11 cellular contexts compared by ENCODE assay signal in the genomic region with DNA sequence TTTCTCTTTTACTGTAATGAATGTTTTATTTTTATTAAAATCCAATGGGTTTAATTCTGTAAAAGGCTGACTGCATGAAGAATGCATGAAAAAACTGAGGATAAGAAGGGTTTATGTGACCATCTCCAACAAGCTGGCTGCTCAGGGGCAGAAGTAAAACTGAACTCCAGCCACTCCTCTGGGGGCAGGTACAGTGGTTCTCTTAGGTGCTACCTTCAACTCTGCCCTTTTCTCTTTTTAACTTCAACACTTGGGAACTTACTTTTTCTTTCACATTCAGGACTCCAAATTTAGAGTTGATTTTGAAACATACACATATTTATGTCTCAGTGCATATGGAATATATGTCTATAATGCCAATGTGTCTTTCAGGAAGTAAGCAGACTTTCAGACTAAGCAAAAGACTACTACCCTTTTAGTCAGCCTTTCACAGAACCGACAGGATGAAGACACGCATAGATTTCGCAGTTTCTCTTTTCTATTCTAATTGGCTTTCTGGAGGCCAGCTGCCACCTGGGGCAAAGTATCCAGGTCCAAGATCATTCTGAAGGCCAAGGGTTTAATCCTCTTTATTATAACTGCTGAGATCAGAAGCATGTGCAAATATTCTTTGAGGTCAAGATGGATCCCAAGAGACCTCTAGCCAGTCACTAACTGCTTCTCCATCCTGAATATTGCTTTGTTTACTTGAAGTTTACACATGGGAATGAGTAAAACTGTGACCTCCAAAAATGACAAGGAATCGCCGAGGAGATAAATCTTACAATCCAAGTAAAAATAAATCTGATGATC. TPM values are rescaled to one million over a fixed set of nuclear protein-coding genes. Genes with fewer than 3 reads are reported as not detected.
A peak's percentile ranks its signal among the peaks of the same experiment; 100 is the strongest.
DNase-seq lines count a peak whose midpoint lies in the region; ATAC-seq, FAIRE-seq and TF ChIP-seq lines count a peak whose summit lies in the region.
"Had no signal": no experiment of that assay in that cellular context is flagged by ENCODE, and none has a peak within 500 bp of the region (broad histone marks: within the 10 kb centered on the region; RNA-seq: fewer than 3 reads in every experiment).

No MANE protein-coding gene starts in this region.

- H3K4me1 ChIP-seq in GM12878 (ENCODE audit: control insufficient read depth, insufficient read depth, low read length), result peaks cover 16% of the 10 kb centered on the region

- RAD21 ChIA-PET in GM12878 (lab: Charles Lee; ENCODE audit: unreplicated experiment), result no interaction called here

- no peak for TF ChIP-seq POLR2A in GM12878 (IDR thresholded peaks at IDR 0.05; ENCODE audit: low read depth, low read length)

- no peaks in the 10 kb centered on the region for H3K36me3 ChIP-seq in GM12878 (ENCODE audit: control insufficient read depth in 2 of 2, insufficient read depth in 2 of 2, low read length in 1 of 2)

- CTCF ChIA-PET in GM12878 (lab: Yijun Ruan, JAX), result interaction anchor here (0.6 kb wide), 2 partner anchors 421 to 849 kb away, joined by 3 to 4 read pairs; no protein-coding TSS in a partner anchor

- WGBS in GM12878 (ENCODE audit: insufficient coverage, insufficient replicate concordance, low lambda C conversion rate, missing lambda C conversion rate), result 18% methylated on average over 5 of the region's 5 CpGs

- no peak overlapping the region for H3K4me3 ChIP-seq in GM12878

- no peak overlapping the region for H3K9ac ChIP-seq in GM12878 (ENCODE audit: control insufficient read depth, insufficient read depth, low read length)

- SMC1A ChIA-PET in GM12878 (lab: Charles Lee; ENCODE audit: uncharacterized antibody, unreplicated experiment), result interaction anchor here (0.6 to 0.7 kb wide), 2 partner anchors 10 to 216 kb away, joined by 3 to 4 read pairs; no protein-coding TSS in a partner anchor

- peak overlapping the region; percentile 49 for H2AFZ ChIP-seq in GM12878 (ENCODE audit: control insufficient read depth, low read depth, low read length)

- no peaks in the 10 kb centered on the region; the same call in 2 of the 3 replicates for H3K9me3 ChIP-seq in GM12878 (replicated peaks; ENCODE audit: control insufficient read depth, insufficient read depth, low read length)

- intact Hi-C loops in GM12878 (cut with micrococcal nuclease; ENCODE audit: unreplicated experiment), result no loop called here

- FAIRE-seq in GM18507 (lab: Jason Lieb, UNC), result peak; percentile 65
- peak; percentile 88 for FAIRE-seq in GM12878 (lab: Jason Lieb, UNC)

- peak overlapping the region; percentile 46; the same call in 1 of the 2 replicates for H3K4me2 ChIP-seq in GM12878 (ENCODE audit: control insufficient read depth, insufficient read depth)

- H3K27me3 ChIP-seq in GM12878 (replicated peaks in 1 of 2; ENCODE audit: control insufficient read depth in 2 of 2, insufficient read depth in 2 of 2, low read length in 1 of 2), result no peaks in the 10 kb centered on the region

- in situ Hi-C loops in GM12878 (cut with MboI), result no loop called here

- BruUV-seq in GM12878 (replicated peaks; lab: Mats Ljungman, UMichigan), result no TSS peak

- DNase-seq in GM18507 (ENCODE audit: extremely low spot score, insufficient read length, low read depth), result no peak
- no peak for DNase-seq in GM12878 (ENCODE audit: low read depth, low spot score)
- DNase-seq in activated CD4-positive, alpha-beta T cell treated with anti-CD3 and anti-CD28 coated beads for 1 hour, result no peak
- no peak for DNase-seq in NCI-H226
- DNase-seq in RPMI8226, result no peak
- DNase-seq: CD4-positive, CD25-positive, alpha-beta regulatory T cell; NCI-H1417 treated with DMSO at 0.1 percent for 48 hours had no signal

- no peak for TF ChIP-seq CTCF in GM12878 (IDR thresholded peaks at IDR 0.05 in 2 of 3, conservative IDR thresholded peaks at IDR 0.05 in 1 of 3; ENCODE audit: control insufficient read depth in 2 of 3, extremely low read depth in 1 of 3, insufficient read depth in 1 of 3, low read depth in 3 of 3, low read length in 3 of 3)

- H3K79me2 ChIP-seq in GM12878 (ENCODE audit: control insufficient read depth, insufficient read depth, low read length), result no peaks in the 10 kb centered on the region

- ATAC-seq in GM21360 (IDR thresholded peaks at IDR 0.05; ENCODE audit: unreplicated experiment) (peak; percentile 70), HG03039 (IDR thresholded peaks at IDR 0.05; ENCODE audit: unreplicated experiment) (peak; percentile 77), GM12878 (peak; percentile 64), HG03139 (IDR thresholded peaks at IDR 0.05; ENCODE audit: unreplicated experiment) (no peak)
- ATAC-seq: Panc1 had no signal

- POLR2A ChIA-PET in GM12878 (lab: Charles Lee), result no interaction called here

- TF ChIP-seq RAD21 in GM12878 (IDR thresholded peaks at IDR 0.05; ENCODE audit: insufficient read depth, low read depth, low read length), result no peak

- TF ChIP-seq EP300 in GM12878 (IDR thresholded peaks at IDR 0.05; ENCODE audit: borderline replicate concordance in 1 of 2, control insufficient read depth in 1 of 2, low read depth in 2 of 2, low read length in 2 of 2), result no peak

- H3K27ac ChIP-seq in GM12878 (ENCODE audit: control insufficient read depth, insufficient read depth), result no peak overlapping the region

- H4K20me1 ChIP-seq in GM12878 (ENCODE audit: control insufficient read depth, insufficient read depth), result no peaks in the 10 kb centered on the region

TF ChIP-seq in GM12878, 131 proteins besides CTCF, POLR2A, EP300 and RAD21:
- TF ChIP-seq CBFB (IDR thresholded peaks at IDR 0.05; ENCODE audit: low read depth) (no peak), RAD51 (IDR thresholded peaks at IDR 0.05) (no peak), MTA3 (IDR thresholded peaks at IDR 0.05; ENCODE audit: borderline replicate concordance, low read length) (no peak), ETV6 (conservative IDR thresholded peaks at IDR 0.05 in 1 of 2, IDR thresholded peaks at IDR 0.05 in 1 of 2; ENCODE audit: borderline replicate concordance in 1 of 2, low read depth in 1 of 2) (no peak), GATAD2B (conservative IDR thresholded peaks at IDR 0.05; ENCODE audit: low read depth) (no peak), SRF (IDR thresholded peaks at IDR 0.05; ENCODE audit: low read depth in 2 of 2, low read length in 2 of 2) (no peak)
TF ChIP-seq in GM12878: peak in this region for 0.

RNA-seq across cellular contexts. Expression of a gene that starts 30.7 kb away (rescaled TPM):
- not detected in 2 replicates for total RNA-seq in GM12878 (2013; cell fraction: nucleolus; rRNA removed)
- total RNA-seq in GM12878 (2014; rRNA removed) (0.11 and 0.34 TPM in 2 replicates), GM12878 (2014; rRNA removed; fragmentation: Illumina TruSeq; extraction: Trizol) (0.04 and 0.09 TPM in 2 replicates), GM12878 (2021) (0.18 and 0.80 TPM in 2 replicates)
- not detected for polyA plus RNA-seq in GM12878 (2011; ENCODE audit: low read depth)
- polyA plus RNA-seq in GM12878 (2011; rRNA removed) (0.42 and 0.65 TPM in 2 replicates), GM12878 (2014; fragmentation: Illumina TruSeq; extraction: Trizol) (0.02 and 0.03 TPM in 2 replicates), GM12878 (2014; fragmentation: Nextera tagmentation; extraction: Ambion mirVana) (under 1 TPM; 0.03 to 0.05 TPM), GM12878 (2014; rRNA removed) (0.12 and 0.22 TPM in 2 replicates), GM12878 (2016; fragmentation: Nextera tagmentation; extraction: Ambion mirVana) (under 1 TPM; 0.15 to 0.35 TPM)
- 0.69 and 2.3 TPM in 2 replicates for polyA plus RNA-seq in GM12878 (2011; cell fraction: cytosol; rRNA removed)
- polyA plus RNA-seq in GM12878 (2011; cell fraction: nucleus; rRNA removed), result 2.6 and 3.2 TPM in 2 replicates
- polyA plus RNA-seq in GM12878 (2012), result 0.08 and 0.41 TPM in 2 replicates
- polyA minus RNA-seq in GM12878 (2011; rRNA and poly(A)+ RNA removed), result 0.80 and 1.0 TPM in 2 replicates
- 1.3 and 3.0 TPM in 2 replicates for polyA minus RNA-seq in GM12878 (2011; cell fraction: cytosol; rRNA and poly(A)+ RNA removed)
- polyA minus RNA-seq in GM12878 (2011; cell fraction: nucleus; rRNA and poly(A)+ RNA removed), result 0.73 and 2.4 TPM in 2 replicates
- total RNA-seq: CD4-positive, CD25-positive, alpha-beta regulatory T cell had no signal
